ENCODE assay signal across 23 cellular contexts in the genomic region with DNA sequence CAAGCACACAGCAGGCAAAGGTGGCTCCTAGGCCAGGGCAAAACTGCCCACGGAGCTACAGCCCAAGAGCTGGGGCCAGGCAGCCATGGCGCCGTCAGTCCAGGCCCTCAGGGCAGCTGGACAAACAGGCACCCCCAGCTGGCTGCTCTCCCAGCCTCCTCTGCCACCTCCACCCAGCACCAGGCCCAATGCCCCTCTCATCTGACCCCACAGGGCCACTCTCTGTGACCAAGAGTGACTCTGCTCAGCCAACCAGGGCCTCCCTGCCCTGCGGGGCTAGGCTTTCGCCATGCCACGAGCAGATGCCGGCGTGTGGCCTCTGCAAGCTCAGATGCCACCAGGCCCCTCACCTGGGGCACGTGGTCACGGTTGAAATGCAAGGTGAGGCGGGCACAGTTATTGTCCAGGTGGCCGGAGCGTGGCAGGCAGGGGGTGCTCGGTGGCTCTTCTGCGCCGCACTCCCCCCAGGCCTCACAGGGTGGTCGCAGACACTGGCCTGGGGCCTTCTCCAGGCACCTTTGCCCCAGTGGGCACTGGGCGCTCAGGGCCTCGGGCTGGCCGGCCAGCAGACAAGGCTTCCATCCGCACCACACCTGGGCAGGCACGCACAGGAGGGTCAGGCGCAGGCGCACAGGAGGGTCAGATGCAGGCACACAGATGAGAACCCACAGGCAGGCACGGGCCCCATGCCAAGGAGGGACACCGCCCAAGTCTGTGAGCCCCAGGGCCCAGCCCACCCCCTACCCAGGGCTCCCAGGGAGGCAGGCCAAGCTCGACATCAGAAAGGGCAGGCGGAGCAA. TPM values are rescaled to one million over a fixed set of nuclear protein-coding genes. Genes with fewer than 3 reads are reported as not detected.
DNase-seq lines count a peak whose midpoint lies in the region; ATAC-seq, FAIRE-seq and TF ChIP-seq lines count a peak whose summit lies in the region.
"Had no signal": no experiment of that assay in that cellular context is flagged by ENCODE, and none has a peak within 500 bp of the region (broad histone marks: within the 10 kb centered on the region; RNA-seq: fewer than 3 reads in every experiment).

No MANE protein-coding gene starts in this region.

- no peak for FAIRE-seq in HepG2 (lab: Jason Lieb, UNC)
- FAIRE-seq: bronchial epithelial cell, D721Med, TTC549 had no signal

- in situ Hi-C loops in HepG2 (cut with HindIII; ENCODE audit: extremely low pct_ligation_motif_present, low pct_unique_long_range_greater_than_20kb) = loop anchor here (10.0 kb wide), 1 partner anchor 51 kb away; no protein-coding TSS in a partner anchor

- no peak overlapping the region for H3K4me2 ChIP-seq in SK-N-SH
- no peak overlapping the region for H3K4me2 ChIP-seq in HepG2 (ENCODE audit: low read depth, low read length)

- H3K4me3 ChIP-seq in SK-N-SH (ENCODE audit: low read depth in 2 of 2, low read length in 1 of 2) = no peak overlapping the region
- H3K4me3 ChIP-seq in HepG2 (replicated peaks in 1 of 3; ENCODE audit: insufficient read depth in 1 of 3, low read depth in 2 of 3, low read length in 3 of 3) = no peak overlapping the region
- H3K4me3 ChIP-seq in tibial artery = no peak overlapping the region
- H3K4me3 ChIP-seq: colonic mucosa had no signal

- no peaks in the 10 kb centered on the region for H3F3A ChIP-seq in SK-N-SH (replicated peaks; ENCODE audit: insufficient read depth)

- H4K20me1 ChIP-seq in SK-N-SH (ENCODE audit: insufficient read depth) = no peaks in the 10 kb centered on the region
- no peaks in the 10 kb centered on the region for H4K20me1 ChIP-seq in HepG2 (ENCODE audit: insufficient read depth, low read length)

- peaks cover 0 to 13% of the 10 kb centered on the region in 2 experiments; a peak in 1 of 4 replicates for H3K4me1 ChIP-seq in SK-N-SH (ENCODE audit: control insufficient read depth in 1 of 2, insufficient read depth in 2 of 2, low read depth in 1 of 2, low read length in 1 of 2)
- no peaks in the 10 kb centered on the region for H3K4me1 ChIP-seq in HepG2 (ENCODE audit: insufficient read depth, low read length)
- no peaks in the 10 kb centered on the region for H3K4me1 ChIP-seq in tibial artery
- H3K4me1 ChIP-seq: colonic mucosa had no signal

- H3K36me3 ChIP-seq in SK-N-SH (replicated peaks in 1 of 2; ENCODE audit: control insufficient read depth in 1 of 2, insufficient read depth in 2 of 2, low read length in 1 of 2) (no peaks in the 10 kb centered on the region), HepG2 (replicated peaks in 1 of 2; ENCODE audit: control insufficient read depth in 1 of 2, insufficient read depth in 2 of 2, low read length in 2 of 2) (no peaks in the 10 kb centered on the region), tibial artery (peaks cover 0 to 55% (median 31%) of the 10 kb centered on the region in 3 donors)
- H3K36me3 ChIP-seq: colonic mucosa had no signal

- intact Hi-C loops in HepG2 (cut with micrococcal nuclease; ENCODE audit: unreplicated experiment) = no loop called here
- intact Hi-C loops in tibial artery (cut with DNase I; ENCODE audit: low total_unique reads) = no loop called here

- H3K79me2 ChIP-seq in SK-N-SH (ENCODE audit: insufficient read depth) (no peaks in the 10 kb centered on the region), HepG2 (ENCODE audit: insufficient read depth, low read length) (no peaks in the 10 kb centered on the region)

- no peaks in the 10 kb centered on the region for H3K9me3 ChIP-seq in SK-N-SH
- H3K9me3 ChIP-seq in HepG2 (ENCODE audit: low read length) = no peaks in the 10 kb centered on the region
- peaks cover 0 to 8% (median 6%) of the 10 kb centered on the region in 3 donors for H3K9me3 ChIP-seq in tibial artery
- H3K9me3 ChIP-seq: colonic mucosa had no signal

- no peak overlapping the region for H3K9ac ChIP-seq in SK-N-SH
- H3K9ac ChIP-seq in HepG2 (ENCODE audit: insufficient read depth, low read depth, low read length) = no peak overlapping the region

- ATAC-seq in SK-N-SH treated with all-trans-retinoic acid at 6 μM for 48 hours = no peak; the same call in 2 of the 3 replicates
- no peak for ATAC-seq in HepG2
- ATAC-seq: naive thymus-derived CD4-positive, alpha-beta T cell had no signal

- no TSS peak for BruUV-seq in HepG2 (replicated peaks; lab: Mats Ljungman, UMichigan)

- POLR2A ChIA-PET in SK-N-SH (lab: Yijun Ruan, JAX) (no interaction called here), HepG2 (lab: Yijun Ruan, JAX) (no interaction called here)

- H3K27me3 ChIP-seq in SK-N-SH (ENCODE audit: insufficient read depth) (no peaks in the 10 kb centered on the region), HepG2 (ENCODE audit: control insufficient read depth in 1 of 2, insufficient read depth in 2 of 2, low read length in 2 of 2) (peaks cover 11 to 29% of the 10 kb centered on the region in 2 experiments; a peak in 4 of 5 replicates), tibial artery (no peaks in the 10 kb centered on the region)
- H3K27me3 ChIP-seq: colonic mucosa had no signal

- TF ChIP-seq RAD21 in SK-N-SH (IDR thresholded peaks at IDR 0.05; ENCODE audit: low read length) (no peak), HepG2 (CRISPR knock-in tag; IDR thresholded peaks at IDR 0.05) (no peak)

- no peaks in the 10 kb centered on the region for H3K9me2 ChIP-seq in SK-N-SH

- TF ChIP-seq EP300 in SK-N-SH (IDR thresholded peaks at IDR 0.05; ENCODE audit: borderline replicate concordance in 1 of 2, low read depth in 1 of 2, low read length in 1 of 2) (no peak), HepG2 (IDR thresholded peaks at IDR 0.05; ENCODE audit: low read depth in 2 of 2, low read length in 2 of 2) (no peak), HepG2 (CRISPR knock-in tag; IDR thresholded peaks at IDR 0.05; ENCODE audit: borderline replicate concordance) (no peak)

- CTCF ChIA-PET in SK-N-SH (lab: Yijun Ruan, JAX) (interaction anchor here (0.6 to 1.4 kb wide), 4 partner anchors 13 to 206 kb away, joined by 3 to 5 read pairs (median 3); no protein-coding TSS in a partner anchor), HepG2 (lab: Yijun Ruan, JAX; ENCODE audit: low intra/inter-chr PET ratio, low total read pairs) (no interaction called here)

- DNase-seq in SK-N-SH = peak; percentile 64
- peak; percentile 1 for DNase-seq in stimulated activated CD4-positive, alpha-beta T cell treated with anti-CD3 and anti-CD28 coated beads, Interleukin-1b, Interleukin-23, amount 100 ng/mL, for 48 hours
- no peak for DNase-seq in stimulated activated CD4-positive, alpha-beta T cell treated with anti-CD3 and anti-CD28 coated beads, Interleukin-2, amount 100 ng/mL, for 24 hours
- DNase-seq in HepG2 (ENCODE audit: low spot score) = no peak
- DNase-seq in tibial artery = peak; percentile 9 to 58
- no peak for DNase-seq in NCI-H1092 treated with DMSO at 0.1 percent for 48 hours (lab: John Stamatoyannopoulos, UW)
- no peak for DNase-seq in medulla oblongata (ENCODE audit: extremely low spot score)
- DNase-seq: activated CD4-positive, alpha-beta memory T cell treated with anti-CD3 and anti-CD28 coated beads, Interleukin-2, amount 10 ng/mL, durations not matched to agents 7 days and 5 days; activated CD8-positive, alpha-beta memory T cell treated with anti-CD3 and anti-CD28 coated beads, Interleukin-2, amount 50 U/mL, for 4 hours; colonic mucosa; effector CD4-positive, alpha-beta T cell; Kasumi-1; midbrain; NCI-H1417 treated with DMSO at 0.1 percent for 48 hours; NCI-H2107; NCI-H774; stimulated activated naive CD4-positive, alpha-beta T cell treated with Interleukin-2 at 50 U/mL for 16 hours had no signal

- WGBS in SK-N-SH (ENCODE audit: low lambda C conversion rate) = 82% methylated on average over 10 of the region's 28 CpGs
- 40% methylated on average over 3 of the region's 28 CpGs for WGBS in HepG2 (ENCODE audit: low lambda C conversion rate)

- TF ChIP-seq CTCF in SK-N-SH (IDR thresholded peaks at IDR 0.05) (no peak), HepG2 (CRISPR knock-in tag; IDR thresholded peaks at IDR 0.05) (no peak), tibial artery (IDR thresholded peaks at IDR 0.05) (no peak)

- TF ChIP-seq POLR2A in HepG2 (IDR thresholded peaks at IDR 0.05; ENCODE audit: insufficient read depth in 1 of 2, low read depth in 2 of 2, low read length in 2 of 2) = no peak

- H2AFZ ChIP-seq in SK-N-SH (ENCODE audit: low read depth) (no peak overlapping the region), HepG2 (ENCODE audit: low read length) (no peak overlapping the region)

- H3K27ac ChIP-seq in SK-N-SH (ENCODE audit: low read depth in 2 of 2, low read length in 1 of 2) (no peak overlapping the region; a peak in 1 of 4 replicates), HepG2 (ENCODE audit: extremely low read length, insufficient read depth, low read length) (no peak overlapping the region), tibial artery (no peak overlapping the region)
- H3K27ac ChIP-seq: 22Rv1, colonic mucosa had no signal

RNA-seq across cellular contexts. Expression of gene JAG2, which starts 23.0 kb away (rescaled TPM):
- polyA plus RNA-seq in SK-N-SH (2012; rRNA removed) (1.7 TPM in 2 replicates), HepG2 (2011; rRNA removed) (0.16 and 0.22 TPM in 2 replicates)
- 0.55 and 0.77 TPM in 2 replicates for polyA plus RNA-seq in SK-N-SH (2012; cell fraction: cytosol; rRNA removed)
- 8.9 and 10.2 TPM in 2 replicates for polyA plus RNA-seq in SK-N-SH (2012; cell fraction: nucleus; rRNA removed)
- total RNA-seq in HepG2 (2016; rRNA removed; fragmentation: Illumina TruSeq; extraction: Trizol) = 0.04 TPM in 1 of 2 replicates, not detected in the other
- total RNA-seq in HepG2 (2016; cell fraction: cytosol; rRNA removed; fragmentation: Illumina TruSeq; extraction: Trizol; ENCODE audit: low read depth) = not detected in 2 replicates
- not detected in 2 replicates for total RNA-seq in HepG2 (2016; cell fraction: insoluble cytoplasmic fraction; rRNA removed; fragmentation: Illumina TruSeq; extraction: Trizol)
- not detected in 2 replicates for total RNA-seq in HepG2 (2016; cell fraction: membrane; rRNA removed; fragmentation: Illumina TruSeq; extraction: Trizol)
- not detected in 2 replicates for total RNA-seq in HepG2 (2016; cell fraction: nucleus; rRNA removed; fragmentation: Illumina TruSeq; extraction: Trizol)
- polyA plus RNA-seq in HepG2 (2011; cell fraction: cytosol; rRNA removed) = 0.04 and 0.10 TPM in 2 replicates
- 1.3 and 3.3 TPM in 2 replicates for polyA plus RNA-seq in HepG2 (2011; cell fraction: nucleus; rRNA removed)
- 0.16 TPM in 1 of 2 replicates, not detected in the other for polyA plus RNA-seq in HepG2 (2012)
- not detected in 2 replicates for polyA plus RNA-seq in HepG2 (2016; cell fraction: cytosol; fragmentation: Illumina TruSeq; extraction: Trizol; ENCODE audit: low read depth)
- polyA plus RNA-seq in HepG2 (2016; cell fraction: insoluble cytoplasmic fraction; fragmentation: Illumina TruSeq; extraction: Trizol; ENCODE audit: low read depth) = not detected in 2 replicates
- not detected in 2 replicates for polyA plus RNA-seq in HepG2 (2016; cell fraction: membrane; fragmentation: Illumina TruSeq; extraction: Trizol; ENCODE audit: low read depth)
- polyA plus RNA-seq in HepG2 (2016; cell fraction: nucleus; fragmentation: Illumina TruSeq; extraction: Trizol; ENCODE audit: insufficient read depth, low read depth) = not detected in 2 replicates
- 0.36 and 6.6 TPM in 2 replicates for polyA minus RNA-seq in HepG2 (2011; rRNA and poly(A)+ RNA removed; ENCODE audit: low replicate concordance)
- polyA minus RNA-seq in HepG2 (2011; cell fraction: cytosol; rRNA and poly(A)+ RNA removed) = 0.44 TPM in 1 of 2 replicates, not detected in the other
- 0.13 TPM in 1 of 2 replicates, not detected in the other for polyA minus RNA-seq in HepG2 (2011; cell fraction: nucleus; rRNA and poly(A)+ RNA removed)

RNA-seq across cellular contexts. Expression of gene NUDT14, which starts 35.5 kb away (rescaled TPM):
- polyA plus RNA-seq in SK-N-SH (2012; rRNA removed) (15.8 and 18.4 TPM in 2 replicates), HepG2 (2011; rRNA removed) (6.1 and 6.7 TPM in 2 replicates)
- 8.1 and 11.3 TPM in 2 replicates for polyA plus RNA-seq in SK-N-SH (2012; cell fraction: cytosol; rRNA removed)
- 27.3 and 44.1 TPM in 2 replicates for polyA plus RNA-seq in SK-N-SH (2012; cell fraction: nucleus; rRNA removed)
- total RNA-seq in HepG2 (2016; rRNA removed; fragmentation: Illumina TruSeq; extraction: Trizol) = 4.0 and 5.8 TPM in 2 replicates
- total RNA-seq in HepG2 (2016; cell fraction: cytosol; rRNA removed; fragmentation: Illumina TruSeq; extraction: Trizol; ENCODE audit: low read depth) = 9.0 and 9.9 TPM in 2 replicates
- 4.4 and 5.8 TPM in 2 replicates for total RNA-seq in HepG2 (2016; cell fraction: insoluble cytoplasmic fraction; rRNA removed; fragmentation: Illumina TruSeq; extraction: Trizol)
- total RNA-seq in HepG2 (2016; cell fraction: membrane; rRNA removed; fragmentation: Illumina TruSeq; extraction: Trizol) = 7.1 and 10.6 TPM in 2 replicates
- total RNA-seq in HepG2 (2016; cell fraction: nucleus; rRNA removed; fragmentation: Illumina TruSeq; extraction: Trizol) = 2.4 and 2.7 TPM in 2 replicates
- 5.7 and 9.2 TPM in 2 replicates for polyA plus RNA-seq in HepG2 (2011; cell fraction: cytosol; rRNA removed)
- polyA plus RNA-seq in HepG2 (2011; cell fraction: nucleus; rRNA removed) = 5.6 and 6.5 TPM in 2 replicates
- polyA plus RNA-seq in HepG2 (2012) = 4.5 and 5.4 TPM in 2 replicates
- polyA plus RNA-seq in HepG2 (2016; cell fraction: cytosol; fragmentation: Illumina TruSeq; extraction: Trizol; ENCODE audit: low read depth) = 11.3 and 13.8 TPM in 2 replicates
- polyA plus RNA-seq in HepG2 (2016; cell fraction: insoluble cytoplasmic fraction; fragmentation: Illumina TruSeq; extraction: Trizol; ENCODE audit: low read depth) = 4.0 and 5.1 TPM in 2 replicates
- polyA plus RNA-seq in HepG2 (2016; cell fraction: membrane; fragmentation: Illumina TruSeq; extraction: Trizol; ENCODE audit: low read depth) = 7.8 and 10.1 TPM in 2 replicates
- 5.5 and 5.6 TPM in 2 replicates for polyA plus RNA-seq in HepG2 (2016; cell fraction: nucleus; fragmentation: Illumina TruSeq; extraction: Trizol; ENCODE audit: insufficient read depth, low read depth)
- polyA minus RNA-seq in HepG2 (2011; rRNA and poly(A)+ RNA removed; ENCODE audit: low replicate concordance) = 3.5 and 4.3 TPM in 2 replicates
- polyA minus RNA-seq in HepG2 (2011; cell fraction: cytosol; rRNA and poly(A)+ RNA removed) = 1.3 and 3.4 TPM in 2 replicates
- polyA minus RNA-seq in HepG2 (2011; cell fraction: nucleus; rRNA and poly(A)+ RNA removed) = 1.3 and 1.9 TPM in 2 replicates

Comparison
In these comparisons a context has a peak if more than half of its experiments do, and no peak if none do; other contexts are left out.
1. DNase-seq: peak in SK-N-SH (single experiment), stimulated activated CD4-positive, alpha-beta T cell treated with anti-CD3 and anti-CD28 coated beads, Interleukin-1b, Interleukin-23, amount 100 ng/mL, for 48 hours (single experiment) and tibial artery (2 of 2); none in stimulated activated CD4-positive, alpha-beta T cell treated with anti-CD3 and anti-CD28 coated beads, Interleukin-2, amount 100 ng/mL, for 24 hours (0 of 2), HepG2 (single experiment), NCI-H1092 treated with DMSO at 0.1 percent for 48 hours (single experiment) and medulla oblongata (single experiment).